In the genomic region with DNA sequence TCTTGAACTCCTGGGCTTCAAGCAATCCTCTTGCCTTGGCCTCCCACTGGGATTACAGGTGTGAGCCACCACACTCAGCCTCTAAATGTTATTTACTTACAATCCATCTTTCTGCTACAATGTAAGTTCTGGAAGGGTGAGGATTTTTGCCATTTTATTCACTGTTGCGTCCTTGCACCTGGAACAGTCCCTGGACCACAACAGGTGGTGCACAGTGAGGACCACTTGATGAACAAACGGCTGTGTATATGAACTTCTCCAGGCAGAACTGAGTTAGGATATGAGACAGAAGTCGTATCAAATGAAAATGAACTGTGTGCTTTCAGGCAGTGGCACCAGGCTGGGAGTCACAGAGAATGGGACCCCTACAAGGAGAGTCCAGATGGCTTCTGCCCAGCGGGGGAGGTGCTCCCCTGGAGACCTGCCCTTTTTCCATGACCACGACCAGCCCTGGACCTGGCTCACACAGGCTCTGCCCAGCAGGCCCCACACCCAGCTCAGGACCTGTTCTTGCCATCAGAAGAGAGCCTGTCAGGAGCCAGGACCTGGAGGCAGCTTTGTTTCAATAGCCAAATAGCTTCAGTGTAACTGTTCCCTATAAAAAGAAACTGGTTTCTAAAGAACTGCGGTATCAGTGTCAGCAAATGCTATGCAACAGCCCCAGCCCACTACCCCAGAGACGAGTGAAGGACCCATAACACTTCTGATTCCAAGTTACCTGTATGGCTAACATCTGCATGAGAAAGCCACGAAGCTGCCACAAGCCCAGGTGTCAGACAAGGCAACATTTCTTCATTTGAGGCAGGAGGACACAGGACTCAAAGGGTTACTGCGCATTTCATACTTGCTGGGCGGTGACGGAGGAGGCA, we compare ENCODE assay signal across 10 cellular contexts.
DNase-seq lines count a peak whose midpoint lies in the region; ATAC-seq and TF ChIP-seq lines count a peak whose summit lies in the region.
"Had no signal": no experiment of that assay in that cellular context is flagged by ENCODE, and none has a peak within 500 bp of the region (broad histone marks: within the 10 kb centered on the region; RNA-seq: fewer than 3 reads in every experiment).

No MANE protein-coding gene starts in this region.

- no peaks in the 10 kb centered on the region for H3K9me3 ChIP-seq in duodenal mucosa (ENCODE audit: control insufficient read depth in 1 of 2, low read length in 2 of 2)
- H3K9me3 ChIP-seq in mucosa of rectum (ENCODE audit: control insufficient read depth in 2 of 2, low read length in 2 of 2), result no peaks in the 10 kb centered on the region
- no peaks in the 10 kb centered on the region for H3K9me3 ChIP-seq in upper lobe of right lung

- TF ChIP-seq CTCF in upper lobe of right lung (IDR thresholded peaks at IDR 0.05) (no peak), endothelial cell (IDR thresholded peaks at IDR 0.05; ENCODE audit: unreplicated experiment) (no peak)

- H3K4me1 Mint-ChIP-seq in activated naive CD8-positive, alpha-beta T cell treated with anti-CD3 and anti-CD28 coated beads, Interleukin-2, amount 50 U/mL, for 24 hours, result peaks cover 27% of the 10 kb centered on the region
- H3K4me1 Mint-ChIP-seq in activated naive CD8-positive, alpha-beta T cell treated with anti-CD3 and anti-CD28 coated beads for 36 hours, result peaks cover 20% of the 10 kb centered on the region
- H3K4me1 Mint-ChIP-seq in endothelial cell (ENCODE audit: unreplicated experiment), result peaks cover 36% of the 10 kb centered on the region

- H3K36me3 ChIP-seq in duodenal mucosa (ENCODE audit: control insufficient read depth in 1 of 2, insufficient read depth in 2 of 2, low read length in 2 of 2) (no peaks in the 10 kb centered on the region), mucosa of rectum (ENCODE audit: control insufficient read depth in 2 of 2, insufficient read depth in 2 of 2, low read length in 2 of 2) (no peaks in the 10 kb centered on the region), upper lobe of right lung (no peaks in the 10 kb centered on the region)

- H3K27ac Mint-ChIP-seq in activated naive CD8-positive, alpha-beta T cell treated with anti-CD3 and anti-CD28 coated beads, Interleukin-2, amount 50 U/mL, for 24 hours, result peak overlapping the region; percentile 20
- no peak overlapping the region for H3K27ac Mint-ChIP-seq in activated naive CD8-positive, alpha-beta T cell treated with anti-CD3 and anti-CD28 coated beads for 36 hours
- no peak overlapping the region for H3K27ac Mint-ChIP-seq in endothelial cell (ENCODE audit: unreplicated experiment)
- H3K27ac Mint-ChIP-seq: activated CD4-positive, alpha-beta memory T cell treated with anti-CD3 and anti-CD28 coated beads for 36 hours had no signal

- H3K4me1 ChIP-seq in duodenal mucosa (ENCODE audit: control insufficient read depth in 1 of 2, insufficient read depth in 2 of 2, low read length in 2 of 2), result peaks cover 21 to 32% of the 10 kb centered on the region in 2 donors
- peaks cover 36 to 45% of the 10 kb centered on the region in 2 donors for H3K4me1 ChIP-seq in mucosa of rectum (ENCODE audit: control insufficient read depth in 2 of 2, insufficient read depth in 2 of 2, low read length in 2 of 2)
- peaks cover 51% of the 10 kb centered on the region for H3K4me1 ChIP-seq in upper lobe of right lung

- DNase-seq in activated naive CD8-positive, alpha-beta T cell treated with anti-CD3 and anti-CD28 coated beads, Interleukin-2, amount 50 U/mL, for 24 hours, result no peak
- DNase-seq in activated naive CD8-positive, alpha-beta T cell treated with anti-CD3 and anti-CD28 coated beads for 36 hours, result no peak
- DNase-seq in upper lobe of right lung (no peak), NCI-H82 treated with DMSO at 0.1 percent for 48 hours (lab: John Stamatoyannopoulos, UW; ENCODE audit: unreplicated experiment) (no peak), endothelial cell (ENCODE audit: low spot score) (no peak), CD1c-positive myeloid dendritic cell (ENCODE audit: extremely low spot score) (no peak)
- DNase-seq: activated CD4-positive, alpha-beta memory T cell treated with anti-CD3 and anti-CD28 coated beads for 36 hours; stimulated activated CD4-positive, alpha-beta T cell treated with anti-CD3 and anti-CD28 coated beads, Interleukin-1b, Interleukin-23, amount 100 ng/mL, for 48 hours had no signal

- H3K4me3 Mint-ChIP-seq in activated naive CD8-positive, alpha-beta T cell treated with anti-CD3 and anti-CD28 coated beads, Interleukin-2, amount 50 U/mL, for 24 hours, result no peak overlapping the region
- no peak overlapping the region for H3K4me3 Mint-ChIP-seq in activated naive CD8-positive, alpha-beta T cell treated with anti-CD3 and anti-CD28 coated beads for 36 hours
- no peak overlapping the region for H3K4me3 Mint-ChIP-seq in endothelial cell (ENCODE audit: unreplicated experiment)
- H3K4me3 Mint-ChIP-seq: activated CD4-positive, alpha-beta memory T cell treated with anti-CD3 and anti-CD28 coated beads for 36 hours had no signal

- ATAC-seq in activated naive CD8-positive, alpha-beta T cell treated with anti-CD3 and anti-CD28 coated beads, Interleukin-2, amount 50 U/mL, for 24 hours, result no peak
- ATAC-seq in upper lobe of right lung, result no peak

- no peaks in the 10 kb centered on the region for H3K9me3 Mint-ChIP-seq in activated naive CD8-positive, alpha-beta T cell treated with anti-CD3 and anti-CD28 coated beads, Interleukin-2, amount 50 U/mL, for 24 hours
- no peaks in the 10 kb centered on the region for H3K9me3 Mint-ChIP-seq in activated naive CD8-positive, alpha-beta T cell treated with anti-CD3 and anti-CD28 coated beads for 36 hours
- no peaks in the 10 kb centered on the region for H3K9me3 Mint-ChIP-seq in endothelial cell (ENCODE audit: unreplicated experiment)
- H3K9me3 Mint-ChIP-seq: activated CD4-positive, alpha-beta memory T cell treated with anti-CD3 and anti-CD28 coated beads for 36 hours had no signal

- intact Hi-C loops in upper lobe of right lung (cut with DNase I), result no loop called here

- H3K27ac ChIP-seq in duodenal mucosa (ENCODE audit: low read depth, low read length) (no peak overlapping the region), mucosa of rectum (ENCODE audit: low read depth in 2 of 2, low read length in 2 of 2) (peak overlapping the region; percentile 75 to 89), upper lobe of right lung (peak overlapping the region; percentile 34)

- H3K9ac ChIP-seq in duodenal mucosa (ENCODE audit: low read depth in 1 of 2, low read length in 2 of 2) (no peak overlapping the region), mucosa of rectum (ENCODE audit: low read depth in 1 of 2, low read length in 2 of 2) (peak overlapping the region; percentile 56 to 66)

- H3K27me3 Mint-ChIP-seq in activated naive CD8-positive, alpha-beta T cell treated with anti-CD3 and anti-CD28 coated beads, Interleukin-2, amount 50 U/mL, for 24 hours, result no peaks in the 10 kb centered on the region
- no peaks in the 10 kb centered on the region for H3K27me3 Mint-ChIP-seq in activated naive CD8-positive, alpha-beta T cell treated with anti-CD3 and anti-CD28 coated beads for 36 hours
- H3K27me3 Mint-ChIP-seq in endothelial cell (ENCODE audit: unreplicated experiment), result peaks cover 2% of the 10 kb centered on the region
- H3K27me3 Mint-ChIP-seq: activated CD4-positive, alpha-beta memory T cell treated with anti-CD3 and anti-CD28 coated beads for 36 hours had no signal

- no peaks in the 10 kb centered on the region for H3K36me3 Mint-ChIP-seq in activated naive CD8-positive, alpha-beta T cell treated with anti-CD3 and anti-CD28 coated beads, Interleukin-2, amount 50 U/mL, for 24 hours (ENCODE audit: low read depth)
- H3K36me3 Mint-ChIP-seq in activated naive CD8-positive, alpha-beta T cell treated with anti-CD3 and anti-CD28 coated beads for 36 hours, result no peaks in the 10 kb centered on the region
- peaks cover 4% of the 10 kb centered on the region for H3K36me3 Mint-ChIP-seq in endothelial cell (ENCODE audit: low read depth, unreplicated experiment)
- H3K36me3 Mint-ChIP-seq: activated CD4-positive, alpha-beta memory T cell treated with anti-CD3 and anti-CD28 coated beads for 36 hours had no signal

- peak overlapping the region; percentile 41 to 44 for H3K4me3 ChIP-seq in duodenal mucosa (ENCODE audit: low read depth in 1 of 2, low read length in 2 of 2)
- peak overlapping the region; percentile 49 to 58 for H3K4me3 ChIP-seq in mucosa of rectum (ENCODE audit: low read length in 2 of 2)
- H3K4me3 ChIP-seq in upper lobe of right lung, result no peak overlapping the region

- no peaks in the 10 kb centered on the region for H3K27me3 ChIP-seq in duodenal mucosa (ENCODE audit: control insufficient read depth in 1 of 2, insufficient read depth in 2 of 2, low read length in 2 of 2)
- no peaks in the 10 kb centered on the region for H3K27me3 ChIP-seq in mucosa of rectum (ENCODE audit: control insufficient read depth in 2 of 2, insufficient read depth in 2 of 2, low read length in 2 of 2)
- H3K27me3 ChIP-seq in upper lobe of right lung, result no peaks in the 10 kb centered on the region

Comparison
In these comparisons a context has a peak if more than half of its experiments do, and no peak if none do; other contexts are left out.
1. H3K9ac ChIP-seq: peak in mucosa of rectum (2 of 2); none in duodenal mucosa (0 of 2).